In the genomic region with DNA sequence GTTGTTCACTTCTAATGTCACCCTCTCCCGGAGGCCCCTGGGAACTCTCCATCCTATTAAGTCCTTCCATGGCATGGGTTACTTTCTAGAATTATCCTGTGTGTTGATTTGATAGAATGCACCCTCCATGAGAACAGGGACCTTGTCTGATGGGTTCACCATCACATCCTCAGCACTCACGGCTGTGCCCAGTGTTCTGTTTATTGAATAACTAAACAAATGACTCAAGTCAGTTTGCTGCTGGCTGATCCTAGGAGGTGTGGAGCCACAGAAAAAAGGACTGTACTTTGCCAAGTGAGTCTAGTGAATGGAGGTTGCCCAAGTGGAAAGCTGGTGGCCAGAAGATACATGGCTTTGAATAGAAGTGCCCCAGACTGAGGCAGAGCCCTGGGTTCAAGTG, we compare ENCODE assay signal across 15 cellular contexts. TPM values are rescaled to one million over a fixed set of nuclear protein-coding genes. Genes with fewer than 3 reads are reported as not detected.
A peak's percentile ranks its signal among the peaks of the same experiment; 100 is the strongest.
DNase-seq lines count a peak whose midpoint lies in the region; ATAC-seq and TF ChIP-seq lines count a peak whose summit lies in the region.
"Had no signal": no experiment of that assay in that cellular context is flagged by ENCODE, and none has a peak within 500 bp of the region (broad histone marks: within the 10 kb centered on the region; RNA-seq: fewer than 3 reads in every experiment).

No MANE protein-coding gene starts in this region.

- ATAC-seq in RWPE2 (ENCODE audit: low read depth) (peak; percentile 31), HG03135 (IDR thresholded peaks at IDR 0.05; ENCODE audit: unreplicated experiment) (no peak)
- ATAC-seq: HepG2 had no signal

- H3K4me1 ChIP-seq in RWPE2 (ENCODE audit: insufficient read depth, poor library complexity, severe bottlenecking): peaks cover 33% of the 10 kb centered on the region

- H3K9me3 ChIP-seq in RWPE2 (ENCODE audit: severe bottlenecking): no peaks in the 10 kb centered on the region

- H3K36me3 ChIP-seq in RWPE2 (ENCODE audit: low read depth): no peaks in the 10 kb centered on the region

- no peaks in the 10 kb centered on the region for H3K27me3 ChIP-seq in RWPE2 (ENCODE audit: insufficient read depth, poor library complexity, severe bottlenecking)

- no peak overlapping the region for H3K4me3 ChIP-seq in RWPE2 (ENCODE audit: severe bottlenecking)

- peak; percentile 39 for DNase-seq in RWPE2 (ENCODE audit: low spot score)
- peak; percentile 67 for DNase-seq in fibroblast of gingiva (ENCODE audit: low read depth)
- DNase-seq in posterior vena cava (ENCODE audit: low spot score): peak; percentile 50
- no peak for DNase-seq in activated CD4-positive, alpha-beta T cell treated with anti-CD3 and anti-CD28 coated beads for 1 hour
- DNase-seq in effector CD8-positive, alpha-beta T cell (lab: John Stamatoyannopoulos, UW): no peak
- no peak for DNase-seq in activated gamma-delta T cell (lab: John Stamatoyannopoulos, UW)
- DNase-seq: activated CD4-positive, alpha-beta T cell treated with anti-CD3 and anti-CD28 coated beads, Interleukin-2, amount 50 U/mL, for 4 hours; activated naive CD8-positive, alpha-beta T cell treated with anti-CD3 and anti-CD28 coated beads, Interleukin-2, amount 10 ng/mL, durations not matched to agents 7 days and 5 days; CD8-positive, alpha-beta memory T cell; NCI-H2171 treated with DMSO at 0.1 percent for 48 hours; stimulated activated CD4-positive, alpha-beta T cell treated with anti-CD3 and anti-CD28 coated beads, Interleukin-12 subunit alpha, Interleukin-12 subunit beta, amount 100 ng/mL, for 4 hours; stimulated activated naive CD4-positive, alpha-beta T cell treated with Interleukin-2 at 50 U/mL for 16 hours had no signal

- H3K27ac ChIP-seq in C4-2B (peak overlapping the region; percentile 87), RWPE2 (ENCODE audit: poor library complexity, severe bottlenecking) (peak overlapping the region; percentile 90)

- TF ChIP-seq CTCF in C4-2B (conservative IDR thresholded peaks at IDR 0.05) (no peak), RWPE2 (IDR thresholded peaks at IDR 0.05; ENCODE audit: poor library complexity, severe bottlenecking) (no peak)

- intact Hi-C loops in posterior vena cava (cut with DNase I): no loop called here

RNA-seq across cellular contexts. Expression of a gene that starts 48.5 kb away (rescaled TPM):
- 1 to 10 TPM; 6.9 to 8.9 TPM for total RNA-seq in posterior vena cava
- total RNA-seq: HepG2 had no signal

Comparison
In these comparisons a context has a peak if more than half of its experiments do, and no peak if none do; other contexts are left out.
1. DNase-seq: peak in RWPE2 (single experiment), fibroblast of gingiva (single experiment) and posterior vena cava (single experiment); none in activated CD4-positive, alpha-beta T cell treated with anti-CD3 and anti-CD28 coated beads for 1 hour (single experiment), effector CD8-positive, alpha-beta T cell (single experiment) and activated gamma-delta T cell (single experiment).